8 cellular contexts compared by ENCODE assay signal in genomic region chr3:53375019-53375418, GRCh38. TPM values are rescaled to one million over a fixed set of nuclear protein-coding genes. Genes with fewer than 3 reads are reported as not detected.
DNase-seq lines count a peak whose midpoint lies in the region; ATAC-seq and TF ChIP-seq lines count a peak whose summit lies in the region.

No MANE protein-coding gene starts in this region.

- TF ChIP-seq POLR2A in HCT116 (IDR thresholded peaks at IDR 0.05; ENCODE audit: borderline replicate concordance, extremely low read depth, insufficient read depth, insufficient read length): no peak

- H3K36me3 ChIP-seq in HCT116 (ENCODE audit: control insufficient read depth in 1 of 2, insufficient read depth in 2 of 2, low read length in 2 of 2) (no peaks in the 10 kb centered on the region), neutrophil (no peaks in the 10 kb centered on the region)

- DNase-seq in DMS 273 (lab: John Stamatoyannopoulos, UW; ENCODE audit: unreplicated experiment): peak; percentile 64
- DNase-seq in HCT116 (ENCODE audit: low read depth, low spot score): peak; percentile 65
- peak; percentile 22 for DNase-seq in NCI-H748 treated with DMSO at 0.1 percent for 48 hours (lab: John Stamatoyannopoulos, UW)
- peak; percentile 28 for DNase-seq in activated T-cell treated with anti-CD3 and anti-CD28 coated beads, Interleukin-2, amount 50 U/mL, for 1 hour
- peak; percentile 42 for DNase-seq in fibroblast of the conjunctiva (ENCODE audit: low read depth)
- peak; percentile 69 for DNase-seq in ureter (ENCODE audit: low spot score)

- RAD21 ChIA-PET in HCT116 (lab: Charles Lee; ENCODE audit: low non-redundant PET in 1 of 2, low total read pairs in 2 of 2, uncharacterized antibody in 2 of 2, unreplicated experiment in 2 of 2): interaction anchor here in 1 of 2 experiments (0.7 kb wide), 1 partner anchor 130 kb away, joined by 3 read pairs; no protein-coding TSS in a partner anchor

- H3K9ac ChIP-seq in HCT116 (ENCODE audit: low read length): no peak overlapping the region

- H3K4me3 ChIP-seq in HCT116 (replicated peaks in 1 of 2; ENCODE audit: low read depth in 1 of 2, low read length in 2 of 2): no peak overlapping the region
- H3K4me3 ChIP-seq in neutrophil (ENCODE audit: low read depth in 1 of 2, low read length in 1 of 2): no peak overlapping the region

- ATAC-seq in HCT116 (peak; percentile 100), GM21526 (IDR thresholded peaks at IDR 0.05; ENCODE audit: low FRiP score, unreplicated experiment) (no peak)

- TF ChIP-seq CTCF in HCT116 (IDR thresholded peaks at IDR 0.05 in 2 of 3, conservative IDR thresholded peaks at IDR 0.05 in 1 of 3; ENCODE audit: borderline replicate concordance in 1 of 3, insufficient read depth in 1 of 3, low read depth in 2 of 3, low read length in 2 of 3) (peak; percentile 75 to 91 (median 83)), neutrophil (IDR thresholded peaks at IDR 0.05) (peak; percentile 53)

- H3K27ac ChIP-seq in HCT116 (ENCODE audit: low read depth, low read length) (no peak overlapping the region), neutrophil (no peak overlapping the region)

- BruUV-seq in HCT116 (replicated peaks; lab: Mats Ljungman, UMichigan): no TSS peak

- no peak overlapping the region for H2AFZ ChIP-seq in HCT116 (ENCODE audit: low read depth, low read length, poor library complexity, severe bottlenecking)

- no peaks in the 10 kb centered on the region for H3K4me1 ChIP-seq in HCT116 (ENCODE audit: control insufficient read depth in 1 of 2, insufficient read depth in 2 of 2, low read length in 2 of 2)
- H3K4me1 ChIP-seq in neutrophil (ENCODE audit: control insufficient read depth in 1 of 2, insufficient read depth in 1 of 2, low read depth in 1 of 2, low read length in 1 of 2): no peaks in the 10 kb centered on the region

- H3K27me3 ChIP-seq in HCT116 (ENCODE audit: insufficient read depth, low read length) (peaks cover 9% of the 10 kb centered on the region), neutrophil (peaks cover 15% of the 10 kb centered on the region)

- CTCF ChIA-PET in HCT116 (lab: Charles Lee): interaction anchor here (1.0 to 2.5 kb wide), 3 partner anchors 9 to 336 kb away, joined by 4 to 16 read pairs (median 6); no protein-coding TSS in a partner anchor

- no peaks in the 10 kb centered on the region for H3K79me2 ChIP-seq in HCT116 (ENCODE audit: insufficient read depth, low read length)

- H3K9me3 ChIP-seq in HCT116 (ENCODE audit: control insufficient read depth in 1 of 2, insufficient read depth in 1 of 2, low read depth in 1 of 2, low read length in 2 of 2) (no peaks in the 10 kb centered on the region), neutrophil (no peaks in the 10 kb centered on the region)

- peak; percentile 93 for TF ChIP-seq RAD21 in HCT116 (IDR thresholded peaks at IDR 0.05; ENCODE audit: low read depth)

- no peaks in the 10 kb centered on the region for H3K9me2 ChIP-seq in HCT116 (ENCODE audit: insufficient read depth)

- H3K4me2 ChIP-seq in HCT116 (ENCODE audit: low read length): no peak overlapping the region

- POLR2A ChIA-PET in HCT116 (lab: Charles Lee): no interaction called here

- H4K20me1 ChIP-seq in HCT116 (ENCODE audit: insufficient read depth): no peaks in the 10 kb centered on the region

- intact Hi-C loops in HCT116 (cut with micrococcal nuclease): loop anchor here (2.0 kb wide), 1 partner anchor 336 kb away; no protein-coding TSS in a partner anchor

TF ChIP-seq in HCT116, 20 proteins besides CTCF, POLR2A, EP300 and RAD21:
- no peak for TF ChIP-seq TCF7L2 (IDR thresholded peaks at IDR 0.05; ENCODE audit: borderline replicate concordance, extremely low read depth, insufficient read depth, insufficient read length)
- no peak for TF ChIP-seq EZH2 (IDR thresholded peaks at IDR 0.05)
- no peak for TF ChIP-seq ELF1 (IDR thresholded peaks at IDR 0.05; ENCODE audit: borderline replicate concordance, low read depth)
- TF ChIP-seq YY1 (IDR thresholded peaks at IDR 0.05; ENCODE audit: extremely low read depth, insufficient replicate concordance, low read depth, low read length): no peak
- no peak for TF ChIP-seq EGR1 (IDR thresholded peaks at IDR 0.05; ENCODE audit: low read depth)
- no peak for TF ChIP-seq REST (IDR thresholded peaks at IDR 0.05; ENCODE audit: low read depth)
- TF ChIP-seq SIN3A (IDR thresholded peaks at IDR 0.05; ENCODE audit: low read depth): no peak
- no peak for TF ChIP-seq CBX3 (IDR thresholded peaks at IDR 0.05; ENCODE audit: low read depth)
- TF ChIP-seq FOSL1 (IDR thresholded peaks at IDR 0.05; ENCODE audit: low read depth): no peak
- no peak for TF ChIP-seq ZBTB33 (IDR thresholded peaks at IDR 0.05; ENCODE audit: extremely low read depth, insufficient replicate concordance, low read length)
- no peak for TF ChIP-seq SRF (IDR thresholded peaks at IDR 0.05; ENCODE audit: low read depth)
- TF ChIP-seq POLR2AphosphoS5 (IDR thresholded peaks at IDR 0.05; ENCODE audit: low read depth, low read length): no peak
- TF ChIP-seq EZH2phosphoT487 (IDR thresholded peaks at IDR 0.05; ENCODE audit: borderline replicate concordance): no peak
- TF ChIP-seq JUND (IDR thresholded peaks at IDR 0.05): no peak
- TF ChIP-seq ZNF274 (IDR thresholded peaks at IDR 0.05; ENCODE audit: low read depth, low read length): no peak
- TF ChIP-seq ATF3 (IDR thresholded peaks at IDR 0.05): no peak
- TF ChIP-seq MAX (IDR thresholded peaks at IDR 0.05): no peak
- TF ChIP-seq ZFX (IDR thresholded peaks at IDR 0.05): no peak
- TF ChIP-seq SP1 (IDR thresholded peaks at IDR 0.05; ENCODE audit: low read depth): no peak
TF ChIP-seq in HCT116: peak in this region for 0.

RNA-seq across cellular contexts. Expression of gene DCP1A, which starts 27.7 kb away (rescaled TPM):
- total RNA-seq in HCT116 (2021; ENCODE audit: unreplicated experiment) (33.2 TPM), ureter (31.7 TPM)
- 20.4 and 21.8 TPM in 2 replicates for polyA plus RNA-seq in HCT116 (2012)
